11 cellular contexts compared by ENCODE assay signal in genomic region chr19:45883881-45884681, GRCh38. TPM values are rescaled to one million over a fixed set of nuclear protein-coding genes. Genes with fewer than 3 reads are reported as not detected.
DNase-seq lines count a peak whose midpoint lies in the region; ATAC-seq, FAIRE-seq and TF ChIP-seq lines count a peak whose summit lies in the region.
"Had no signal": no experiment of that assay in that cellular context is flagged by ENCODE, and none has a peak within 500 bp of the region (broad histone marks: within the 10 kb centered on the region; RNA-seq: fewer than 3 reads in every experiment).

No MANE protein-coding gene starts in this region.

- peak overlapping the region; percentile 84 for H3K4me2 ChIP-seq in HepG2 (ENCODE audit: low read depth, low read length)

- H3K4me1 Mint-ChIP-seq in activated CD4-positive, alpha-beta T cell treated with anti-CD3 and anti-CD28 coated beads, Interleukin-2, amount 10 ng/mL, durations not matched to agents 24 days and 14 days, result peaks cover 25% of the 10 kb centered on the region
- peaks cover 34% of the 10 kb centered on the region for H3K4me1 Mint-ChIP-seq in activated T-cell treated with anti-CD3 and anti-CD28 coated beads, Interleukin-2, amount 50 U/mL, for 72 hours (ENCODE audit: low read depth)
- peaks cover 15 to 35% of the 10 kb centered on the region in 2 donors for H3K4me1 Mint-ChIP-seq in stimulated activated naive B cell treated with anti-CD40 and anti-IgM and Interleukin-4, amounts not matched to agents 10 μg/mL and 1 μg/mL and 100 μg/mL, for 72 hours

- intact Hi-C loops in activated CD4-positive, alpha-beta T cell treated with anti-CD3 and anti-CD28 coated beads, Interleukin-2, amount 10 ng/mL, durations not matched to agents 24 days and 14 days (cut with micrococcal nuclease), result loop anchor here (1.0 to 10.0 kb wide), 3 partner anchors 20 to 461 kb away; partner anchors contain the start of genes FOXA3 and PPP5C
- intact Hi-C loops in HepG2 (cut with micrococcal nuclease; ENCODE audit: unreplicated experiment), result loop anchor here (1.0 kb wide), 2 partner anchors 21 to 67 kb away; partner anchors contain the start of gene SYMPK

- TF ChIP-seq RAD21 in HepG2 (CRISPR knock-in tag; IDR thresholded peaks at IDR 0.05), result no peak

- H3K4me3 ChIP-seq in HepG2 (replicated peaks in 1 of 3; ENCODE audit: insufficient read depth in 1 of 3, low read depth in 2 of 3, low read length in 3 of 3), result peak overlapping the region in 2 of 3 experiments; percentile 24 to 80; a peak in 2 of 6 replicates

- peak overlapping the region; percentile 46; the same call in 1 of the 2 replicates for H3K9ac ChIP-seq in HepG2 (ENCODE audit: insufficient read depth, low read depth, low read length)

- no peak overlapping the region for H2AFZ ChIP-seq in HepG2 (ENCODE audit: low read length)

- H3K27me3 ChIP-seq in HepG2 (ENCODE audit: control insufficient read depth in 1 of 2, insufficient read depth in 2 of 2, low read length in 2 of 2), result no peaks in the 10 kb centered on the region

- no peaks in the 10 kb centered on the region for H3K27me3 Mint-ChIP-seq in activated CD4-positive, alpha-beta T cell treated with anti-CD3 and anti-CD28 coated beads, Interleukin-2, amount 10 ng/mL, durations not matched to agents 24 days and 14 days
- H3K27me3 Mint-ChIP-seq in activated T-cell treated with anti-CD3 and anti-CD28 coated beads, Interleukin-2, amount 50 U/mL, for 72 hours (ENCODE audit: low read depth), result no peaks in the 10 kb centered on the region
- peaks cover 6 to 9% of the 10 kb centered on the region in 2 donors for H3K27me3 Mint-ChIP-seq in stimulated activated naive B cell treated with anti-CD40 and anti-IgM and Interleukin-4, amounts not matched to agents 10 μg/mL and 1 μg/mL and 100 μg/mL, for 72 hours

- no peak overlapping the region for H3K27ac Mint-ChIP-seq in activated CD4-positive, alpha-beta T cell treated with anti-CD3 and anti-CD28 coated beads, Interleukin-2, amount 10 ng/mL, durations not matched to agents 24 days and 14 days
- H3K27ac Mint-ChIP-seq in activated T-cell treated with anti-CD3 and anti-CD28 coated beads, Interleukin-2, amount 50 U/mL, for 72 hours, result no peak overlapping the region
- no peak overlapping the region for H3K27ac Mint-ChIP-seq in stimulated activated naive B cell treated with anti-CD40 and anti-IgM and Interleukin-4, amounts not matched to agents 10 μg/mL and 1 μg/mL and 100 μg/mL, for 72 hours

- ATAC-seq in activated T-cell treated with anti-CD3 and anti-CD28 coated beads, Interleukin-2, amount 50 U/mL, for 72 hours (replicated peaks in 1 of 2), result no peak
- ATAC-seq in HepG2 (no peak), GM21737 (IDR thresholded peaks at IDR 0.05; ENCODE audit: unreplicated experiment) (no peak), GM18519 (IDR thresholded peaks at IDR 0.05; ENCODE audit: low FRiP score, unreplicated experiment) (no peak), GM19467 (IDR thresholded peaks at IDR 0.05; ENCODE audit: unreplicated experiment) (no peak)
- ATAC-seq in stimulated activated naive B cell treated with anti-CD40 and anti-IgM and Interleukin-4, amounts not matched to agents 10 μg/mL and 1 μg/mL and 100 μg/mL, for 72 hours (replicated peaks), result no peak

- TF ChIP-seq POLR2A in HepG2 (IDR thresholded peaks at IDR 0.05; ENCODE audit: insufficient read depth in 1 of 2, low read depth in 2 of 2, low read length in 2 of 2), result peak in 1 of 2 experiments; percentile 20; a peak in 1 of 4 replicates

- POLR2A ChIA-PET in HepG2 (lab: Yijun Ruan, JAX), result interaction anchor here (1.3 to 10.3 kb wide), 5 partner anchors 8 to 67 kb away, joined by 4 to 388 read pairs (median 12); partner anchors contain the start of genes FOXA3, MYPOP and SYMPK

- in situ Hi-C loops in HepG2 (cut with HindIII; ENCODE audit: extremely low pct_ligation_motif_present, low pct_unique_long_range_greater_than_20kb), result no loop called here

- H3K36me3 Mint-ChIP-seq in activated CD4-positive, alpha-beta T cell treated with anti-CD3 and anti-CD28 coated beads, Interleukin-2, amount 10 ng/mL, durations not matched to agents 24 days and 14 days (ENCODE audit: low read depth), result peaks cover 7% of the 10 kb centered on the region
- H3K36me3 Mint-ChIP-seq in activated T-cell treated with anti-CD3 and anti-CD28 coated beads, Interleukin-2, amount 50 U/mL, for 72 hours (ENCODE audit: insufficient read depth in 2 of 2), result peaks cover 0 to 2% of the 10 kb centered on the region in 2 donors
- H3K36me3 Mint-ChIP-seq in stimulated activated naive B cell treated with anti-CD40 and anti-IgM and Interleukin-4, amounts not matched to agents 10 μg/mL and 1 μg/mL and 100 μg/mL, for 72 hours, result peaks cover 6 to 11% of the 10 kb centered on the region in 2 donors

- peak overlapping the region; percentile 65 for H3K4me3 Mint-ChIP-seq in activated CD4-positive, alpha-beta T cell treated with anti-CD3 and anti-CD28 coated beads, Interleukin-2, amount 10 ng/mL, durations not matched to agents 24 days and 14 days
- H3K4me3 Mint-ChIP-seq in activated T-cell treated with anti-CD3 and anti-CD28 coated beads, Interleukin-2, amount 50 U/mL, for 72 hours, result peak overlapping the region; percentile 84 to 89
- peak overlapping the region; percentile 77 to 86 for H3K4me3 Mint-ChIP-seq in stimulated activated naive B cell treated with anti-CD40 and anti-IgM and Interleukin-4, amounts not matched to agents 10 μg/mL and 1 μg/mL and 100 μg/mL, for 72 hours

- TF ChIP-seq EP300 in HepG2 (IDR thresholded peaks at IDR 0.05; ENCODE audit: low read depth in 2 of 2, low read length in 2 of 2), result no peak
- TF ChIP-seq EP300 in HepG2 (CRISPR knock-in tag; IDR thresholded peaks at IDR 0.05; ENCODE audit: borderline replicate concordance), result no peak

- no peak for TF ChIP-seq CTCF in HepG2 (CRISPR knock-in tag; IDR thresholded peaks at IDR 0.05)

- FAIRE-seq in HepG2 (lab: Jason Lieb, UNC), result no peak

- no peak for DNase-seq in activated CD4-positive, alpha-beta T cell treated with anti-CD3 and anti-CD28 coated beads, Interleukin-2, amount 10 ng/mL, durations not matched to agents 24 days and 14 days
- no peak for DNase-seq in activated CD4-positive, alpha-beta T cell treated with anti-CD3 and anti-CD28 coated beads, Interleukin-2, amount 50 U/mL, for 4 hours
- DNase-seq in activated T-cell treated with anti-CD3 and anti-CD28 coated beads, Interleukin-2, amount 50 U/mL, for 72 hours, result no peak
- no peak for DNase-seq in HepG2 (ENCODE audit: low spot score)
- DNase-seq in stimulated activated naive B cell treated with anti-CD40 and anti-IgM and Interleukin-4, amounts not matched to agents 10 μg/mL and 1 μg/mL and 100 μg/mL, for 72 hours, result no peak

- H3K79me2 ChIP-seq in HepG2 (ENCODE audit: insufficient read depth, low read length), result peaks cover 15% of the 10 kb centered on the region

- no peaks in the 10 kb centered on the region for H3K9me3 ChIP-seq in HepG2 (ENCODE audit: low read length)

- H3K9me3 Mint-ChIP-seq in activated CD4-positive, alpha-beta T cell treated with anti-CD3 and anti-CD28 coated beads, Interleukin-2, amount 10 ng/mL, durations not matched to agents 24 days and 14 days, result no peaks in the 10 kb centered on the region
- no peaks in the 10 kb centered on the region for H3K9me3 Mint-ChIP-seq in activated T-cell treated with anti-CD3 and anti-CD28 coated beads, Interleukin-2, amount 50 U/mL, for 72 hours
- H3K9me3 Mint-ChIP-seq in stimulated activated naive B cell treated with anti-CD40 and anti-IgM and Interleukin-4, amounts not matched to agents 10 μg/mL and 1 μg/mL and 100 μg/mL, for 72 hours, result no peaks in the 10 kb centered on the region

- CTCF ChIA-PET in HepG2 (lab: Yijun Ruan, JAX; ENCODE audit: low intra/inter-chr PET ratio, low total read pairs), result interaction anchor here (1.2 to 5.3 kb wide), 7 partner anchors 10 to 133 kb away, joined by 4 to 263 read pairs (median 5); partner anchors contain the start of genes FOXA3, MYPOP and SYMPK

- WGBS in HepG2 (ENCODE audit: low lambda C conversion rate), result 94% methylated on average over 17 of the region's 57 CpGs

- no peaks in the 10 kb centered on the region for H3K36me3 ChIP-seq in HepG2 (replicated peaks in 1 of 2; ENCODE audit: control insufficient read depth in 1 of 2, insufficient read depth in 2 of 2, low read length in 2 of 2)

- BruUV-seq in HepG2 (replicated peaks; lab: Mats Ljungman, UMichigan), result no TSS peak

- no peak overlapping the region for H3K27ac ChIP-seq in HepG2 (ENCODE audit: extremely low read length, insufficient read depth, low read length)

- H4K20me1 ChIP-seq in HepG2 (ENCODE audit: insufficient read depth, low read length), result no peaks in the 10 kb centered on the region

- peaks cover 54% of the 10 kb centered on the region for H3K4me1 ChIP-seq in HepG2 (ENCODE audit: insufficient read depth, low read length)

RNA-seq across cellular contexts. Expression of gene IRF2BP1, which starts 1.9 kb away (rescaled TPM):
- 18.5 and 18.9 TPM in 2 replicates for total RNA-seq in activated CD4-positive, alpha-beta T cell treated with anti-CD3 and anti-CD28 coated beads, Interleukin-2, amount 10 ng/mL, durations not matched to agents 24 days and 14 days
- total RNA-seq in activated T-cell treated with anti-CD3 and anti-CD28 coated beads, Interleukin-2, amount 50 U/mL, for 72 hours, result 10 to 100 TPM; 16.3 to 19.9 TPM
- 9.7 and 14.3 TPM in 2 replicates for total RNA-seq in HepG2 (2016; rRNA removed; fragmentation: Illumina TruSeq; extraction: Trizol)
- 2.8 and 3.4 TPM in 2 replicates for total RNA-seq in HepG2 (2016; cell fraction: cytosol; rRNA removed; fragmentation: Illumina TruSeq; extraction: Trizol; ENCODE audit: low read depth)
- total RNA-seq in HepG2 (2016; cell fraction: insoluble cytoplasmic fraction; rRNA removed; fragmentation: Illumina TruSeq; extraction: Trizol), result 10.5 and 13.6 TPM in 2 replicates
- 8.1 and 9.5 TPM in 2 replicates for total RNA-seq in HepG2 (2016; cell fraction: membrane; rRNA removed; fragmentation: Illumina TruSeq; extraction: Trizol)
- total RNA-seq in HepG2 (2016; cell fraction: nucleus; rRNA removed; fragmentation: Illumina TruSeq; extraction: Trizol), result 5.7 and 6.8 TPM in 2 replicates
- 4.3 and 6.1 TPM in 2 replicates for polyA plus RNA-seq in HepG2 (2011; rRNA removed)
- 4.2 and 8.1 TPM in 2 replicates for polyA plus RNA-seq in HepG2 (2011; cell fraction: cytosol; rRNA removed)
- polyA plus RNA-seq in HepG2 (2011; cell fraction: nucleus; rRNA removed), result 6.3 and 6.9 TPM in 2 replicates
- polyA plus RNA-seq in HepG2 (2012), result 6.9 and 7.1 TPM in 2 replicates
- 2.7 TPM in 2 replicates for polyA plus RNA-seq in HepG2 (2016; cell fraction: cytosol; fragmentation: Illumina TruSeq; extraction: Trizol; ENCODE audit: low read depth)
- polyA plus RNA-seq in HepG2 (2016; cell fraction: insoluble cytoplasmic fraction; fragmentation: Illumina TruSeq; extraction: Trizol; ENCODE audit: low read depth), result 13.7 and 14.2 TPM in 2 replicates
- polyA plus RNA-seq in HepG2 (2016; cell fraction: membrane; fragmentation: Illumina TruSeq; extraction: Trizol; ENCODE audit: low read depth), result 5.9 and 6.5 TPM in 2 replicates
- polyA plus RNA-seq in HepG2 (2016; cell fraction: nucleus; fragmentation: Illumina TruSeq; extraction: Trizol; ENCODE audit: insufficient read depth, low read depth), result 10.3 and 12.1 TPM in 2 replicates
- polyA minus RNA-seq in HepG2 (2011; rRNA and poly(A)+ RNA removed; ENCODE audit: low replicate concordance), result 9.0 and 16.6 TPM in 2 replicates
- polyA minus RNA-seq in HepG2 (2011; cell fraction: cytosol; rRNA and poly(A)+ RNA removed), result 10.0 and 10.9 TPM in 2 replicates
- polyA minus RNA-seq in HepG2 (2011; cell fraction: nucleus; rRNA and poly(A)+ RNA removed), result 5.2 and 7.0 TPM in 2 replicates

RNA-seq across cellular contexts. Expression of gene MYPOP, which starts 18.3 kb away (rescaled TPM):
- 5.5 and 5.9 TPM in 2 replicates for total RNA-seq in activated CD4-positive, alpha-beta T cell treated with anti-CD3 and anti-CD28 coated beads, Interleukin-2, amount 10 ng/mL, durations not matched to agents 24 days and 14 days
- total RNA-seq in activated T-cell treated with anti-CD3 and anti-CD28 coated beads, Interleukin-2, amount 50 U/mL, for 72 hours, result 10 to 100 TPM in 1 of 2 donors, 1 to 10 TPM in 1; 9.2 to 10.9 TPM
- 2.7 TPM in 2 replicates for total RNA-seq in HepG2 (2016; rRNA removed; fragmentation: Illumina TruSeq; extraction: Trizol)
- total RNA-seq in HepG2 (2016; cell fraction: cytosol; rRNA removed; fragmentation: Illumina TruSeq; extraction: Trizol; ENCODE audit: low read depth), result 4.3 and 5.1 TPM in 2 replicates
- total RNA-seq in HepG2 (2016; cell fraction: insoluble cytoplasmic fraction; rRNA removed; fragmentation: Illumina TruSeq; extraction: Trizol), result 1.9 and 2.9 TPM in 2 replicates
- total RNA-seq in HepG2 (2016; cell fraction: membrane; rRNA removed; fragmentation: Illumina TruSeq; extraction: Trizol), result 9.0 and 9.5 TPM in 2 replicates
- 2.3 and 2.8 TPM in 2 replicates for total RNA-seq in HepG2 (2016; cell fraction: nucleus; rRNA removed; fragmentation: Illumina TruSeq; extraction: Trizol)
- polyA plus RNA-seq in HepG2 (2011; rRNA removed), result 2.2 and 2.3 TPM in 2 replicates
- 1.5 and 1.6 TPM in 2 replicates for polyA plus RNA-seq in HepG2 (2011; cell fraction: cytosol; rRNA removed)
- polyA plus RNA-seq in HepG2 (2011; cell fraction: nucleus; rRNA removed), result 5.0 and 5.9 TPM in 2 replicates
- polyA plus RNA-seq in HepG2 (2012), result 5.1 and 6.0 TPM in 2 replicates
- 21.8 and 22.7 TPM in 2 replicates for polyA plus RNA-seq in HepG2 (2016; cell fraction: cytosol; fragmentation: Illumina TruSeq; extraction: Trizol; ENCODE audit: low read depth)
- polyA plus RNA-seq in HepG2 (2016; cell fraction: insoluble cytoplasmic fraction; fragmentation: Illumina TruSeq; extraction: Trizol; ENCODE audit: low read depth), result 6.5 and 9.2 TPM in 2 replicates
- 27.3 and 32.0 TPM in 2 replicates for polyA plus RNA-seq in HepG2 (2016; cell fraction: membrane; fragmentation: Illumina TruSeq; extraction: Trizol; ENCODE audit: low read depth)
- 16.7 and 17.0 TPM in 2 replicates for polyA plus RNA-seq in HepG2 (2016; cell fraction: nucleus; fragmentation: Illumina TruSeq; extraction: Trizol; ENCODE audit: insufficient read depth, low read depth)
- 0.23 and 1.9 TPM in 2 replicates for polyA minus RNA-seq in HepG2 (2011; rRNA and poly(A)+ RNA removed; ENCODE audit: low replicate concordance)
- polyA minus RNA-seq in HepG2 (2011; cell fraction: cytosol; rRNA and poly(A)+ RNA removed), result 2.7 and 2.8 TPM in 2 replicates
- polyA minus RNA-seq in HepG2 (2011; cell fraction: nucleus; rRNA and poly(A)+ RNA removed), result 2.4 TPM in 2 replicates

RNA-seq across cellular contexts. Expression of gene FOXA3, which starts 20.0 kb away (rescaled TPM):
- 0.23 TPM in 1 of 2 replicates, not detected in the other for total RNA-seq in activated CD4-positive, alpha-beta T cell treated with anti-CD3 and anti-CD28 coated beads, Interleukin-2, amount 10 ng/mL, durations not matched to agents 24 days and 14 days
- total RNA-seq in activated T-cell treated with anti-CD3 and anti-CD28 coated beads, Interleukin-2, amount 50 U/mL, for 72 hours, result 1 to 10 TPM in 1 of 2 donors, under 1 TPM in 1; 0.88 to 1.6 TPM
- 27.6 and 29.8 TPM in 2 replicates for total RNA-seq in HepG2 (2016; rRNA removed; fragmentation: Illumina TruSeq; extraction: Trizol)
- 18.2 and 19.5 TPM in 2 replicates for total RNA-seq in HepG2 (2016; cell fraction: cytosol; rRNA removed; fragmentation: Illumina TruSeq; extraction: Trizol; ENCODE audit: low read depth)
- total RNA-seq in HepG2 (2016; cell fraction: insoluble cytoplasmic fraction; rRNA removed; fragmentation: Illumina TruSeq; extraction: Trizol), result 27.8 and 29.1 TPM in 2 replicates
- total RNA-seq in HepG2 (2016; cell fraction: membrane; rRNA removed; fragmentation: Illumina TruSeq; extraction: Trizol), result 34.4 and 34.7 TPM in 2 replicates
- 12.7 and 14.6 TPM in 2 replicates for total RNA-seq in HepG2 (2016; cell fraction: nucleus; rRNA removed; fragmentation: Illumina TruSeq; extraction: Trizol)
- polyA plus RNA-seq in HepG2 (2011; rRNA removed), result 47.6 and 61.6 TPM in 2 replicates
- polyA plus RNA-seq in HepG2 (2011; cell fraction: cytosol; rRNA removed), result 51.9 and 75.3 TPM in 2 replicates
- 17.5 and 27.3 TPM in 2 replicates for polyA plus RNA-seq in HepG2 (2011; cell fraction: nucleus; rRNA removed)
- 16.1 and 27.5 TPM in 2 replicates for polyA plus RNA-seq in HepG2 (2012)
- 12.4 and 15.4 TPM in 2 replicates for polyA plus RNA-seq in HepG2 (2016; cell fraction: cytosol; fragmentation: Illumina TruSeq; extraction: Trizol; ENCODE audit: low read depth)
- polyA plus RNA-seq in HepG2 (2016; cell fraction: insoluble cytoplasmic fraction; fragmentation: Illumina TruSeq; extraction: Trizol; ENCODE audit: low read depth), result 32.3 and 32.7 TPM in 2 replicates
- polyA plus RNA-seq in HepG2 (2016; cell fraction: membrane; fragmentation: Illumina TruSeq; extraction: Trizol; ENCODE audit: low read depth), result 19.9 and 23.8 TPM in 2 replicates
- polyA plus RNA-seq in HepG2 (2016; cell fraction: nucleus; fragmentation: Illumina TruSeq; extraction: Trizol; ENCODE audit: insufficient read depth, low read depth), result 23.8 and 24.4 TPM in 2 replicates
- 0.42 and 103 TPM in 2 replicates for polyA minus RNA-seq in HepG2 (2011; rRNA and poly(A)+ RNA removed; ENCODE audit: low replicate concordance)
- 27.8 and 30.5 TPM in 2 replicates for polyA minus RNA-seq in HepG2 (2011; cell fraction: cytosol; rRNA and poly(A)+ RNA removed)
- polyA minus RNA-seq in HepG2 (2011; cell fraction: nucleus; rRNA and poly(A)+ RNA removed), result 7.2 and 12.8 TPM in 2 replicates
- polyA plus RNA-seq: AG04450 had no signal

RNA-seq across cellular contexts. Expression of gene SYMPK, which starts 21.1 kb away (rescaled TPM):
- total RNA-seq in activated CD4-positive, alpha-beta T cell treated with anti-CD3 and anti-CD28 coated beads, Interleukin-2, amount 10 ng/mL, durations not matched to agents 24 days and 14 days, result 124 and 131 TPM in 2 replicates
- total RNA-seq in activated T-cell treated with anti-CD3 and anti-CD28 coated beads, Interleukin-2, amount 50 U/mL, for 72 hours, result 100 to 1,000 TPM in 1 of 2 donors, 10 to 100 TPM in 1; 95.5 to 112 TPM
- 19.9 and 21.9 TPM in 2 replicates for total RNA-seq in HepG2 (2016; rRNA removed; fragmentation: Illumina TruSeq; extraction: Trizol)
- 9.2 and 10.2 TPM in 2 replicates for total RNA-seq in HepG2 (2016; cell fraction: cytosol; rRNA removed; fragmentation: Illumina TruSeq; extraction: Trizol; ENCODE audit: low read depth)
- 17.2 and 21.4 TPM in 2 replicates for total RNA-seq in HepG2 (2016; cell fraction: insoluble cytoplasmic fraction; rRNA removed; fragmentation: Illumina TruSeq; extraction: Trizol)
- total RNA-seq in HepG2 (2016; cell fraction: membrane; rRNA removed; fragmentation: Illumina TruSeq; extraction: Trizol), result 13.2 and 15.6 TPM in 2 replicates
- 25.6 and 28.5 TPM in 2 replicates for total RNA-seq in HepG2 (2016; cell fraction: nucleus; rRNA removed; fragmentation: Illumina TruSeq; extraction: Trizol)
- polyA plus RNA-seq in HepG2 (2011; rRNA removed), result 55.7 and 67.8 TPM in 2 replicates
- 29.9 and 41.2 TPM in 2 replicates for polyA plus RNA-seq in HepG2 (2011; cell fraction: cytosol; rRNA removed)
- polyA plus RNA-seq in HepG2 (2011; cell fraction: nucleus; rRNA removed), result 174 and 217 TPM in 2 replicates
- 38.1 and 46.9 TPM in 2 replicates for polyA plus RNA-seq in HepG2 (2012)
- polyA plus RNA-seq in HepG2 (2016; cell fraction: cytosol; fragmentation: Illumina TruSeq; extraction: Trizol; ENCODE audit: low read depth), result 5.0 and 6.1 TPM in 2 replicates
- polyA plus RNA-seq in HepG2 (2016; cell fraction: insoluble cytoplasmic fraction; fragmentation: Illumina TruSeq; extraction: Trizol; ENCODE audit: low read depth), result 26.5 and 39.8 TPM in 2 replicates
- polyA plus RNA-seq in HepG2 (2016; cell fraction: membrane; fragmentation: Illumina TruSeq; extraction: Trizol; ENCODE audit: low read depth), result 10.4 and 10.6 TPM in 2 replicates
- polyA plus RNA-seq in HepG2 (2016; cell fraction: nucleus; fragmentation: Illumina TruSeq; extraction: Trizol; ENCODE audit: insufficient read depth, low read depth), result 86.7 and 87.3 TPM in 2 replicates
- 90.3 and 124 TPM in 2 replicates for polyA minus RNA-seq in HepG2 (2011; rRNA and poly(A)+ RNA removed; ENCODE audit: low replicate concordance)
- 40.3 and 51.8 TPM in 2 replicates for polyA minus RNA-seq in HepG2 (2011; cell fraction: cytosol; rRNA and poly(A)+ RNA removed)
- polyA minus RNA-seq in HepG2 (2011; cell fraction: nucleus; rRNA and poly(A)+ RNA removed), result 40.8 and 43.1 TPM in 2 replicates

RNA-seq across cellular contexts. Expression of gene NANOS2, which starts 30.5 kb away (rescaled TPM):
- not detected in 2 replicates for total RNA-seq in activated CD4-positive, alpha-beta T cell treated with anti-CD3 and anti-CD28 coated beads, Interleukin-2, amount 10 ng/mL, durations not matched to agents 24 days and 14 days
- not detected for total RNA-seq in activated T-cell treated with anti-CD3 and anti-CD28 coated beads, Interleukin-2, amount 50 U/mL, for 72 hours
- not detected in 2 replicates for total RNA-seq in HepG2 (2016; rRNA removed; fragmentation: Illumina TruSeq; extraction: Trizol)
- not detected in 2 replicates for total RNA-seq in HepG2 (2016; cell fraction: cytosol; rRNA removed; fragmentation: Illumina TruSeq; extraction: Trizol; ENCODE audit: low read depth)
- not detected in 2 replicates for total RNA-seq in HepG2 (2016; cell fraction: insoluble cytoplasmic fraction; rRNA removed; fragmentation: Illumina TruSeq; extraction: Trizol)
- not detected in 2 replicates for total RNA-seq in HepG2 (2016; cell fraction: membrane; rRNA removed; fragmentation: Illumina TruSeq; extraction: Trizol)
- total RNA-seq in HepG2 (2016; cell fraction: nucleus; rRNA removed; fragmentation: Illumina TruSeq; extraction: Trizol), result not detected in 2 replicates
- polyA plus RNA-seq in HepG2 (2011; rRNA removed), result not detected in 2 replicates
- polyA plus RNA-seq in HepG2 (2011; cell fraction: cytosol; rRNA removed), result not detected in 2 replicates
- 0.07 TPM in 1 of 2 replicates, not detected in the other for polyA plus RNA-seq in HepG2 (2011; cell fraction: nucleus; rRNA removed)
- polyA plus RNA-seq in HepG2 (2012), result not detected in 2 replicates
- polyA plus RNA-seq in HepG2 (2016; cell fraction: cytosol; fragmentation: Illumina TruSeq; extraction: Trizol; ENCODE audit: low read depth), result not detected in 2 replicates
- polyA plus RNA-seq in HepG2 (2016; cell fraction: insoluble cytoplasmic fraction; fragmentation: Illumina TruSeq; extraction: Trizol; ENCODE audit: low read depth), result not detected in 2 replicates
- polyA plus RNA-seq in HepG2 (2016; cell fraction: membrane; fragmentation: Illumina TruSeq; extraction: Trizol; ENCODE audit: low read depth), result not detected in 2 replicates
- polyA plus RNA-seq in HepG2 (2016; cell fraction: nucleus; fragmentation: Illumina TruSeq; extraction: Trizol; ENCODE audit: insufficient read depth, low read depth), result not detected in 2 replicates
- not detected in 2 replicates for polyA minus RNA-seq in HepG2 (2011; rRNA and poly(A)+ RNA removed; ENCODE audit: low replicate concordance)
- not detected in 2 replicates for polyA minus RNA-seq in HepG2 (2011; cell fraction: cytosol; rRNA and poly(A)+ RNA removed)
- polyA minus RNA-seq in HepG2 (2011; cell fraction: nucleus; rRNA and poly(A)+ RNA removed), result not detected in 2 replicates
- total RNA-seq: aorta, renal cortical epithelial cell had no signal
- polyA plus RNA-seq: AG04450, aorta had no signal

Comparison
In these comparisons a context has a peak if more than half of its experiments do, and no peak if none do; other contexts are left out.
1. RNA of gene FOXA3, which starts 20.0 kb away (total RNA-seq): 12.7 to 34.7 TPM in HepG2; 0.88 to 1.6 TPM in activated T-cell treated with anti-CD3 and anti-CD28 coated beads, Interleukin-2, amount 50 U/mL, for 72 hours and 0.23 TPM in activated CD4-positive, alpha-beta T cell treated with anti-CD3 and anti-CD28 coated beads, Interleukin-2, amount 10 ng/mL, durations not matched to agents 24 days and 14 days; every median in the first group is over 4 times any median in the second.
2. Peak in every context shown above with its lines, with median percentiles within 50 percentile points of each other: H3K4me3 Mint-ChIP-seq.